19 cellular contexts compared by ENCODE assay signal in the genomic region with DNA sequence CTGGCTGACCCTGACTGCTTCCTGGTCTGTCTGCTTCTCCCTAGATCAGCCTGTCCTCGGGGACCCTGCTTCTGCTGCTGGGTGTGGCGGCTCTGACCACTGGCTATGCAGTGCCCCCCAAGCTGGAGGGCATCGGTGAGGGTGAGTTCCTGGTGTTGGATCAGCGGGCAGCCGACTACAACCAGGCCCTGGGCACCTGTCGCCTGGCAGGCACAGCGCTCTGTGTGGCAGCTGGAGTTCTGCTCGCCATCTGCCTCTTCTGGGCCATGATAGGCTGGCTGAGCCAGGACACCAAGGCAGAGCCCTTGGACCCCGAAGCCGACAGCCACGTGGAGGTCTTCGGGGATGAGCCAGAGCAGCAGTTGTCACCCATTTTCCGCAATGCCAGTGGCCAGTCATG. TPM values are rescaled to one million over a fixed set of nuclear protein-coding genes. Genes with fewer than 3 reads are reported as not detected.
DNase-seq lines count a peak whose midpoint lies in the region; ATAC-seq, FAIRE-seq and TF ChIP-seq lines count a peak whose summit lies in the region.
"Had no signal": no experiment of that assay in that cellular context is flagged by ENCODE, and none has a peak within 500 bp of the region (broad histone marks: within the 10 kb centered on the region; RNA-seq: fewer than 3 reads in every experiment).

No MANE protein-coding gene starts in this region.

- no peaks in the 10 kb centered on the region for H3K9me3 Mint-ChIP-seq in natural killer cell
- H3K9me3 Mint-ChIP-seq: CD4-positive, alpha-beta T cell had no signal

- H2BK15ac ChIP-seq in mesenchymal stem cell (ENCODE audit: low read depth, poor library complexity, severe bottlenecking), result no peak overlapping the region

- no peak overlapping the region for H3K4me3 ChIP-seq in HepG2 (replicated peaks in 1 of 3; ENCODE audit: insufficient read depth in 1 of 3, low read depth in 2 of 3, low read length in 3 of 3)
- H3K4me3 ChIP-seq in right lobe of liver, result no peak overlapping the region
- no peak overlapping the region for H3K4me3 ChIP-seq in mesenchymal stem cell (ENCODE audit: insufficient read depth in 1 of 2, low read depth in 1 of 2, low read length in 2 of 2)
- H3K4me3 ChIP-seq: GM12878, GM23248, HAP-1 had no signal

- CTCF ChIA-PET in HepG2 (lab: Yijun Ruan, JAX; ENCODE audit: low intra/inter-chr PET ratio, low total read pairs) (interaction anchor here (1.1 to 3.9 kb wide), 4 partner anchors 76 to 126 kb away, joined by 3 to 106 read pairs (median 16); no protein-coding TSS in a partner anchor), RWPE1 (lab: Yijun Ruan, JAX) (interaction anchor here (2.1 kb wide), 1 partner anchor 79 kb away, joined by 9 read pairs; no protein-coding TSS in a partner anchor)

- no peak for TF ChIP-seq RAD21 in HepG2 (CRISPR knock-in tag; IDR thresholded peaks at IDR 0.05)

- no TSS peak for BruUV-seq in HepG2 (replicated peaks; lab: Mats Ljungman, UMichigan)

- no peak overlapping the region for H3K14ac ChIP-seq in mesenchymal stem cell (ENCODE audit: low read length in 2 of 2)

- peak overlapping the region; percentile 47 for H4K91ac ChIP-seq in mesenchymal stem cell (ENCODE audit: low read length)

- H3K4me1 ChIP-seq in HepG2 (ENCODE audit: insufficient read depth, low read length), result peaks cover 27% of the 10 kb centered on the region
- H3K4me1 ChIP-seq in right lobe of liver, result peaks cover 0 to 13% (median 0%) of the 10 kb centered on the region in 4 donors
- peaks cover 7% of the 10 kb centered on the region for H3K4me1 ChIP-seq in mesenchymal stem cell (ENCODE audit: control insufficient read depth, insufficient read depth, low read depth, low read length)

- H4K8ac ChIP-seq in mesenchymal stem cell (ENCODE audit: low read length), result no peak overlapping the region

- H3K4me2 ChIP-seq in HepG2 (ENCODE audit: low read depth, low read length) (no peak overlapping the region), mesenchymal stem cell (ENCODE audit: low read length, poor library complexity, severe bottlenecking) (no peak overlapping the region)

- POLR2A ChIA-PET in HepG2 (lab: Yijun Ruan, JAX), result interaction anchor here (0.9 to 25.4 kb wide), 5 partner anchors 38 to 78 kb away, joined by 3 to 1587 read pairs (median 5); partner anchors contain the start of gene TRIB3
- POLR2A ChIA-PET in RWPE1 (lab: Yijun Ruan, JAX; ENCODE audit: low non-redundant PET), result no interaction called here

- H3K79me2 ChIP-seq in HepG2 (ENCODE audit: insufficient read depth, low read length), result peaks cover 4% of the 10 kb centered on the region

- WGBS in HepG2 (ENCODE audit: low lambda C conversion rate), result 91% methylated on average over 11 of the region's 13 CpGs
- no CpG with 5 or more reads among the region's 13 CpGs for WGBS in right lobe of liver (ENCODE audit: insufficient coverage, low coverage, low lambda C conversion rate, missing lambda C conversion rate)
- WGBS in mesenchymal stem cell, result 87% methylated on average over 13 of the region's 13 CpGs

- H3K4ac ChIP-seq in mesenchymal stem cell (ENCODE audit: low read depth in 1 of 2, low read length in 2 of 2), result no peak overlapping the region

- H4K20me1 ChIP-seq in HepG2 (ENCODE audit: insufficient read depth, low read length), result no peaks in the 10 kb centered on the region

- TF ChIP-seq CTCF in HepG2 (CRISPR knock-in tag; IDR thresholded peaks at IDR 0.05) (no peak), right lobe of liver (IDR thresholded peaks at IDR 0.05) (no peak), RWPE1 (conservative IDR thresholded peaks at IDR 0.05; ENCODE audit: low read depth) (no peak), natural killer cell (IDR thresholded peaks at IDR 0.05) (no peak)

- no peak overlapping the region for H2BK5ac ChIP-seq in mesenchymal stem cell (ENCODE audit: low read depth, low read length, poor library complexity, severe bottlenecking)

- no peak overlapping the region for H3K4me3 Mint-ChIP-seq in natural killer cell
- H3K4me3 Mint-ChIP-seq: CD4-positive, alpha-beta T cell had no signal

- DNase-seq in HepG2 (ENCODE audit: low spot score) (no peak), right lobe of liver (no peak), RWPE1 (ENCODE audit: low spot score) (no peak), mesenchymal stem cell (no peak), AG20443 (ENCODE audit: low spot score) (no peak), natural killer cell (no peak)
- DNase-seq: ACHN; AML-193; Caco-2; CD4-positive, alpha-beta T cell; DMS79 treated with DMSO at 0.1 percent for 48 hours; GM23248 had no signal

- FAIRE-seq in HepG2 (lab: Jason Lieb, UNC), result no peak
- FAIRE-seq: A204.1, D721Med, GM12878, GM19239 had no signal

- H3K27ac ChIP-seq in HepG2 (ENCODE audit: extremely low read length, insufficient read depth, low read length) (no peak overlapping the region), right lobe of liver (no peak overlapping the region), RWPE1 (peak overlapping the region; percentile 51), mesenchymal stem cell (ENCODE audit: low read length, poor library complexity, severe bottlenecking) (no peak overlapping the region)
- H3K27ac ChIP-seq: C4-2B, GM23248 had no signal

- H3K79me1 ChIP-seq in mesenchymal stem cell (replicated peaks; ENCODE audit: low read length, poor library complexity, severe bottlenecking), result peaks cover 12% of the 10 kb centered on the region

- no peak overlapping the region for H3K27ac Mint-ChIP-seq in natural killer cell
- H3K27ac Mint-ChIP-seq: CD4-positive, alpha-beta T cell had no signal

- no peak for TF ChIP-seq POLR2A in HepG2 (IDR thresholded peaks at IDR 0.05; ENCODE audit: insufficient read depth in 1 of 2, low read depth in 2 of 2, low read length in 2 of 2)
- no peak for TF ChIP-seq POLR2A in right lobe of liver (IDR thresholded peaks at IDR 0.05)

- no peaks in the 10 kb centered on the region for H3K27me3 Mint-ChIP-seq in natural killer cell (ENCODE audit: low read depth in 2 of 2)
- H3K27me3 Mint-ChIP-seq: CD4-positive, alpha-beta T cell had no signal

- no peaks in the 10 kb centered on the region for H3K36me3 Mint-ChIP-seq in natural killer cell

- H3K27me3 ChIP-seq in HepG2 (ENCODE audit: control insufficient read depth in 1 of 2, insufficient read depth in 2 of 2, low read length in 2 of 2) (no peaks in the 10 kb centered on the region), right lobe of liver (no peaks in the 10 kb centered on the region), mesenchymal stem cell (ENCODE audit: control insufficient read depth in 1 of 2, insufficient read depth in 1 of 2, low read length in 2 of 2) (no peaks in the 10 kb centered on the region)

- H2AFZ ChIP-seq in HepG2 (ENCODE audit: low read length) (no peak overlapping the region), mesenchymal stem cell (ENCODE audit: low read depth, low read length) (no peak overlapping the region)
- H2AFZ ChIP-seq: GM23248 had no signal

- H3K9me3 ChIP-seq in HepG2 (ENCODE audit: low read length), result no peaks in the 10 kb centered on the region
- no peaks in the 10 kb centered on the region for H3K9me3 ChIP-seq in right lobe of liver
- no peaks in the 10 kb centered on the region for H3K9me3 ChIP-seq in mesenchymal stem cell (ENCODE audit: control insufficient read depth, low read length)
- H3K9me3 ChIP-seq: Caco-2, HAP-1 had no signal

- peaks cover 4 to 21% of the 10 kb centered on the region in 2 experiments; a peak in 4 of 5 replicates for H3K36me3 ChIP-seq in HepG2 (replicated peaks in 1 of 2; ENCODE audit: control insufficient read depth in 1 of 2, insufficient read depth in 2 of 2, low read length in 2 of 2)
- no peaks in the 10 kb centered on the region for H3K36me3 ChIP-seq in right lobe of liver
- peaks cover 23 to 55% of the 10 kb centered on the region in 2 experiments for H3K36me3 ChIP-seq in mesenchymal stem cell (ENCODE audit: control insufficient read depth in 1 of 2, insufficient read depth in 2 of 2, low read depth in 1 of 2, low read length in 2 of 2)

- no peak overlapping the region for H3K9ac ChIP-seq in HepG2 (ENCODE audit: insufficient read depth, low read depth, low read length)
- H3K9ac ChIP-seq in mesenchymal stem cell (ENCODE audit: low read length), result no peak overlapping the region
- H3K9ac ChIP-seq: GM23248 had no signal

- no peak overlapping the region for H2BK120ac ChIP-seq in mesenchymal stem cell (ENCODE audit: low read depth, low read length)

- TF ChIP-seq EP300 in HepG2 (IDR thresholded peaks at IDR 0.05; ENCODE audit: low read depth in 2 of 2, low read length in 2 of 2), result no peak
- TF ChIP-seq EP300 in HepG2 (CRISPR knock-in tag; IDR thresholded peaks at IDR 0.05; ENCODE audit: borderline replicate concordance), result no peak

- no peak overlapping the region for H2AK5ac ChIP-seq in mesenchymal stem cell (ENCODE audit: low read length, severe bottlenecking)

- peak overlapping the region in 1 of 2 experiments; percentile 35 for H2BK12ac ChIP-seq in mesenchymal stem cell (ENCODE audit: low read length in 2 of 2)

- peaks cover 6 to 16% of the 10 kb centered on the region in 2 donors for H3K4me1 Mint-ChIP-seq in natural killer cell

- H3K18ac ChIP-seq in mesenchymal stem cell (ENCODE audit: low read depth in 1 of 2, low read length in 2 of 2), result no peak overlapping the region

- no peak for ATAC-seq in HepG2
- no peak for ATAC-seq in right lobe of liver
- ATAC-seq in natural killer cell, result no peak
- no peak for ATAC-seq in GM19395 (IDR thresholded peaks at IDR 0.05; ENCODE audit: unreplicated experiment)
- ATAC-seq: GM12878 had no signal

- intact Hi-C loops in HepG2 (cut with micrococcal nuclease; ENCODE audit: unreplicated experiment) (no loop called here), right lobe of liver (cut with DNase I) (loop anchor here in 1 of 2 donors (10.0 kb wide), 1 partner anchor 132 kb away; no protein-coding TSS in a partner anchor), natural killer cell (cut with micrococcal nuclease) (loop anchor here (5.0 to 10.0 kb wide), 4 partner anchors 52 to 294 kb away; partner anchors contain the start of genes CSNK2A1, RBCK1 and TBC1D20)

- H3K23ac ChIP-seq in mesenchymal stem cell (ENCODE audit: low read length in 2 of 2), result no peak overlapping the region

- in situ Hi-C loops in HepG2 (cut with HindIII; ENCODE audit: extremely low pct_ligation_motif_present, low pct_unique_long_range_greater_than_20kb), result loop anchor here (5.0 to 10.0 kb wide), 4 partner anchors 79 to 382 kb away; no protein-coding TSS in a partner anchor

RNA-seq across cellular contexts. Expression of gene NRSN2, which starts 6.3 kb away (rescaled TPM):
- 28.4 and 32.3 TPM in 2 replicates for total RNA-seq in HepG2 (2016; rRNA removed; fragmentation: Illumina TruSeq; extraction: Trizol)
- total RNA-seq in HepG2 (2016; cell fraction: cytosol; rRNA removed; fragmentation: Illumina TruSeq; extraction: Trizol; ENCODE audit: low read depth), result 13.5 and 19.5 TPM in 2 replicates
- total RNA-seq in HepG2 (2016; cell fraction: insoluble cytoplasmic fraction; rRNA removed; fragmentation: Illumina TruSeq; extraction: Trizol), result 26.0 and 33.1 TPM in 2 replicates
- total RNA-seq in HepG2 (2016; cell fraction: membrane; rRNA removed; fragmentation: Illumina TruSeq; extraction: Trizol), result 30.9 and 37.0 TPM in 2 replicates
- total RNA-seq in HepG2 (2016; cell fraction: nucleus; rRNA removed; fragmentation: Illumina TruSeq; extraction: Trizol), result 18.0 and 19.9 TPM in 2 replicates
- 49.4 and 63.3 TPM in 2 replicates for polyA plus RNA-seq in HepG2 (2011; rRNA removed)
- polyA plus RNA-seq in HepG2 (2011; cell fraction: cytosol; rRNA removed), result 69.4 and 90.4 TPM in 2 replicates
- polyA plus RNA-seq in HepG2 (2011; cell fraction: nucleus; rRNA removed), result 68.6 and 73.2 TPM in 2 replicates
- polyA plus RNA-seq in HepG2 (2012), result 32.8 and 45.8 TPM in 2 replicates
- 30.7 and 34.2 TPM in 2 replicates for polyA plus RNA-seq in HepG2 (2016; cell fraction: cytosol; fragmentation: Illumina TruSeq; extraction: Trizol; ENCODE audit: low read depth)
- polyA plus RNA-seq in HepG2 (2016; cell fraction: insoluble cytoplasmic fraction; fragmentation: Illumina TruSeq; extraction: Trizol; ENCODE audit: low read depth), result 54.0 and 55.2 TPM in 2 replicates
- polyA plus RNA-seq in HepG2 (2016; cell fraction: membrane; fragmentation: Illumina TruSeq; extraction: Trizol; ENCODE audit: low read depth), result 61.7 and 66.8 TPM in 2 replicates
- polyA plus RNA-seq in HepG2 (2016; cell fraction: nucleus; fragmentation: Illumina TruSeq; extraction: Trizol; ENCODE audit: insufficient read depth, low read depth), result 79.0 and 79.1 TPM in 2 replicates
- 1.6 and 52.5 TPM in 2 replicates for polyA minus RNA-seq in HepG2 (2011; rRNA and poly(A)+ RNA removed; ENCODE audit: low replicate concordance)
- 32.5 and 33.1 TPM in 2 replicates for polyA minus RNA-seq in HepG2 (2011; cell fraction: cytosol; rRNA and poly(A)+ RNA removed)
- polyA minus RNA-seq in HepG2 (2011; cell fraction: nucleus; rRNA and poly(A)+ RNA removed), result 10.7 and 15.0 TPM in 2 replicates
- 1 to 10 TPM; 1.3 to 4.1 (median 1.9) TPM for total RNA-seq in right lobe of liver
- 63.0 TPM for polyA plus RNA-seq in mesenchymal stem cell (2013, experiment 1 of 2)
- 60.9 TPM for polyA plus RNA-seq in mesenchymal stem cell (2013, experiment 2 of 2)
- 1 to 10 TPM; 6.6 to 9.3 (median 8.4) TPM for total RNA-seq in natural killer cell

RNA-seq across cellular contexts. Expression of gene TRIB3, which starts 27.4 kb away (rescaled TPM):
- total RNA-seq in HepG2 (2016; rRNA removed; fragmentation: Illumina TruSeq; extraction: Trizol), result 106 and 115 TPM in 2 replicates
- total RNA-seq in HepG2 (2016; cell fraction: cytosol; rRNA removed; fragmentation: Illumina TruSeq; extraction: Trizol; ENCODE audit: low read depth), result 40.1 and 45.0 TPM in 2 replicates
- total RNA-seq in HepG2 (2016; cell fraction: insoluble cytoplasmic fraction; rRNA removed; fragmentation: Illumina TruSeq; extraction: Trizol), result 106 and 115 TPM in 2 replicates
- total RNA-seq in HepG2 (2016; cell fraction: membrane; rRNA removed; fragmentation: Illumina TruSeq; extraction: Trizol), result 107 and 130 TPM in 2 replicates
- 47.6 and 54.9 TPM in 2 replicates for total RNA-seq in HepG2 (2016; cell fraction: nucleus; rRNA removed; fragmentation: Illumina TruSeq; extraction: Trizol)
- 150 and 241 TPM in 2 replicates for polyA plus RNA-seq in HepG2 (2011; rRNA removed)
- polyA plus RNA-seq in HepG2 (2011; cell fraction: cytosol; rRNA removed), result 165 and 177 TPM in 2 replicates
- 122 and 148 TPM in 2 replicates for polyA plus RNA-seq in HepG2 (2011; cell fraction: nucleus; rRNA removed)
- polyA plus RNA-seq in HepG2 (2012), result 78.0 and 193 TPM in 2 replicates
- 33.6 and 42.0 TPM in 2 replicates for polyA plus RNA-seq in HepG2 (2016; cell fraction: cytosol; fragmentation: Illumina TruSeq; extraction: Trizol; ENCODE audit: low read depth)
- polyA plus RNA-seq in HepG2 (2016; cell fraction: insoluble cytoplasmic fraction; fragmentation: Illumina TruSeq; extraction: Trizol; ENCODE audit: low read depth), result 99.1 and 105 TPM in 2 replicates
- polyA plus RNA-seq in HepG2 (2016; cell fraction: membrane; fragmentation: Illumina TruSeq; extraction: Trizol; ENCODE audit: low read depth), result 76.6 and 88.5 TPM in 2 replicates
- 77.9 and 79.0 TPM in 2 replicates for polyA plus RNA-seq in HepG2 (2016; cell fraction: nucleus; fragmentation: Illumina TruSeq; extraction: Trizol; ENCODE audit: insufficient read depth, low read depth)
- polyA minus RNA-seq in HepG2 (2011; rRNA and poly(A)+ RNA removed; ENCODE audit: low replicate concordance), result 66.9 and 301 TPM in 2 replicates
- polyA minus RNA-seq in HepG2 (2011; cell fraction: cytosol; rRNA and poly(A)+ RNA removed), result 115 and 151 TPM in 2 replicates
- polyA minus RNA-seq in HepG2 (2011; cell fraction: nucleus; rRNA and poly(A)+ RNA removed), result 35.9 and 65.3 TPM in 2 replicates
- total RNA-seq in right lobe of liver, result 100 to 1,000 TPM in 2 of 6 experiments, 10 to 100 TPM in 4; 15.1 to 139 (median 34.1) TPM
- 52.7 TPM for polyA plus RNA-seq in mesenchymal stem cell (2013, experiment 1 of 2)
- polyA plus RNA-seq in mesenchymal stem cell (2013, experiment 2 of 2), result 53.4 TPM
- total RNA-seq in natural killer cell, result 1 to 10 TPM; 4.0 to 8.9 (median 7.7) TPM

RNA-seq across cellular contexts. Expression of gene SOX12, which starts 27.8 kb away (rescaled TPM):
- total RNA-seq in HepG2 (2016; rRNA removed; fragmentation: Illumina TruSeq; extraction: Trizol) (12.1 and 18.7 TPM in 2 replicates), right lobe of liver (1 to 10 TPM; 3.6 to 6.4 (median 4.6) TPM), natural killer cell (1 to 10 TPM; 2.3 to 4.6 (median 2.9) TPM)
- 5.2 and 6.4 TPM in 2 replicates for total RNA-seq in HepG2 (2016; cell fraction: cytosol; rRNA removed; fragmentation: Illumina TruSeq; extraction: Trizol; ENCODE audit: low read depth)
- 10.8 and 18.0 TPM in 2 replicates for total RNA-seq in HepG2 (2016; cell fraction: insoluble cytoplasmic fraction; rRNA removed; fragmentation: Illumina TruSeq; extraction: Trizol)
- total RNA-seq in HepG2 (2016; cell fraction: membrane; rRNA removed; fragmentation: Illumina TruSeq; extraction: Trizol), result 19.3 and 22.7 TPM in 2 replicates
- total RNA-seq in HepG2 (2016; cell fraction: nucleus; rRNA removed; fragmentation: Illumina TruSeq; extraction: Trizol), result 14.7 and 17.3 TPM in 2 replicates
- 10.0 and 11.5 TPM in 2 replicates for polyA plus RNA-seq in HepG2 (2011; rRNA removed)
- polyA plus RNA-seq in HepG2 (2011; cell fraction: cytosol; rRNA removed), result 5.9 and 7.7 TPM in 2 replicates
- 33.8 and 40.6 TPM in 2 replicates for polyA plus RNA-seq in HepG2 (2011; cell fraction: nucleus; rRNA removed)
- polyA plus RNA-seq in HepG2 (2012), result 33.1 and 35.1 TPM in 2 replicates
- polyA plus RNA-seq in HepG2 (2016; cell fraction: cytosol; fragmentation: Illumina TruSeq; extraction: Trizol; ENCODE audit: low read depth), result 9.1 and 11.5 TPM in 2 replicates
- 37.4 and 47.0 TPM in 2 replicates for polyA plus RNA-seq in HepG2 (2016; cell fraction: insoluble cytoplasmic fraction; fragmentation: Illumina TruSeq; extraction: Trizol; ENCODE audit: low read depth)
- 35.3 and 38.7 TPM in 2 replicates for polyA plus RNA-seq in HepG2 (2016; cell fraction: membrane; fragmentation: Illumina TruSeq; extraction: Trizol; ENCODE audit: low read depth)
- 63.1 and 67.8 TPM in 2 replicates for polyA plus RNA-seq in HepG2 (2016; cell fraction: nucleus; fragmentation: Illumina TruSeq; extraction: Trizol; ENCODE audit: insufficient read depth, low read depth)
- 2.4 and 12.0 TPM in 2 replicates for polyA minus RNA-seq in HepG2 (2011; rRNA and poly(A)+ RNA removed; ENCODE audit: low replicate concordance)
- 11.2 and 12.0 TPM in 2 replicates for polyA minus RNA-seq in HepG2 (2011; cell fraction: cytosol; rRNA and poly(A)+ RNA removed)
- 9.6 and 12.7 TPM in 2 replicates for polyA minus RNA-seq in HepG2 (2011; cell fraction: nucleus; rRNA and poly(A)+ RNA removed)
- 30.8 TPM for polyA plus RNA-seq in mesenchymal stem cell (2013, experiment 1 of 2)
- polyA plus RNA-seq in mesenchymal stem cell (2013, experiment 2 of 2), result 29.9 TPM

RNA-seq across cellular contexts. Expression of gene RBCK1, which starts 54.9 kb away (rescaled TPM):
- total RNA-seq in HepG2 (2016; rRNA removed; fragmentation: Illumina TruSeq; extraction: Trizol) (121 and 149 TPM in 2 replicates), right lobe of liver (100 to 1,000 TPM in 2 of 6 experiments, 10 to 100 TPM in 4; 63.1 to 113 (median 85.6) TPM), natural killer cell (100 to 1,000 TPM; 102 to 131 (median 104) TPM)
- total RNA-seq in HepG2 (2016; cell fraction: cytosol; rRNA removed; fragmentation: Illumina TruSeq; extraction: Trizol; ENCODE audit: low read depth), result 176 and 212 TPM in 2 replicates
- 110 and 147 TPM in 2 replicates for total RNA-seq in HepG2 (2016; cell fraction: insoluble cytoplasmic fraction; rRNA removed; fragmentation: Illumina TruSeq; extraction: Trizol)
- 217 and 241 TPM in 2 replicates for total RNA-seq in HepG2 (2016; cell fraction: membrane; rRNA removed; fragmentation: Illumina TruSeq; extraction: Trizol)
- total RNA-seq in HepG2 (2016; cell fraction: nucleus; rRNA removed; fragmentation: Illumina TruSeq; extraction: Trizol), result 83.9 and 95.5 TPM in 2 replicates
- polyA plus RNA-seq in HepG2 (2011; rRNA removed), result 215 and 270 TPM in 2 replicates
- polyA plus RNA-seq in HepG2 (2011; cell fraction: cytosol; rRNA removed), result 171 and 196 TPM in 2 replicates
- polyA plus RNA-seq in HepG2 (2011; cell fraction: nucleus; rRNA removed), result 558 and 618 TPM in 2 replicates
- polyA plus RNA-seq in HepG2 (2012), result 207 and 311 TPM in 2 replicates
- 291 and 331 TPM in 2 replicates for polyA plus RNA-seq in HepG2 (2016; cell fraction: cytosol; fragmentation: Illumina TruSeq; extraction: Trizol; ENCODE audit: low read depth)
- polyA plus RNA-seq in HepG2 (2016; cell fraction: insoluble cytoplasmic fraction; fragmentation: Illumina TruSeq; extraction: Trizol; ENCODE audit: low read depth), result 144 and 159 TPM in 2 replicates
- 277 and 299 TPM in 2 replicates for polyA plus RNA-seq in HepG2 (2016; cell fraction: membrane; fragmentation: Illumina TruSeq; extraction: Trizol; ENCODE audit: low read depth)
- polyA plus RNA-seq in HepG2 (2016; cell fraction: nucleus; fragmentation: Illumina TruSeq; extraction: Trizol; ENCODE audit: insufficient read depth, low read depth), result 357 and 365 TPM in 2 replicates
- 36.5 and 119 TPM in 2 replicates for polyA minus RNA-seq in HepG2 (2011; rRNA and poly(A)+ RNA removed; ENCODE audit: low replicate concordance)
- polyA minus RNA-seq in HepG2 (2011; cell fraction: cytosol; rRNA and poly(A)+ RNA removed), result 65.9 and 88.8 TPM in 2 replicates
- 102 and 144 TPM in 2 replicates for polyA minus RNA-seq in HepG2 (2011; cell fraction: nucleus; rRNA and poly(A)+ RNA removed)
- 78.2 TPM for polyA plus RNA-seq in mesenchymal stem cell (2013, experiment 1 of 2)
- 76.4 TPM for polyA plus RNA-seq in mesenchymal stem cell (2013, experiment 2 of 2)

RNA-seq across cellular contexts. Expression of gene ZCCHC3, which starts 55.8 kb away (rescaled TPM):
- total RNA-seq in HepG2 (2016; rRNA removed; fragmentation: Illumina TruSeq; extraction: Trizol) (56.2 and 63.0 TPM in 2 replicates), right lobe of liver (1 to 10 TPM; 4.2 to 7.5 (median 5.9) TPM), natural killer cell (10 to 100 TPM; 19.2 to 24.0 (median 20.6) TPM)
- 12.1 and 12.3 TPM in 2 replicates for total RNA-seq in HepG2 (2016; cell fraction: cytosol; rRNA removed; fragmentation: Illumina TruSeq; extraction: Trizol; ENCODE audit: low read depth)
- total RNA-seq in HepG2 (2016; cell fraction: insoluble cytoplasmic fraction; rRNA removed; fragmentation: Illumina TruSeq; extraction: Trizol), result 49.2 and 64.0 TPM in 2 replicates
- total RNA-seq in HepG2 (2016; cell fraction: membrane; rRNA removed; fragmentation: Illumina TruSeq; extraction: Trizol), result 45.3 and 47.4 TPM in 2 replicates
- total RNA-seq in HepG2 (2016; cell fraction: nucleus; rRNA removed; fragmentation: Illumina TruSeq; extraction: Trizol), result 28.6 and 30.4 TPM in 2 replicates
- 43.8 and 46.6 TPM in 2 replicates for polyA plus RNA-seq in HepG2 (2011; rRNA removed)
- polyA plus RNA-seq in HepG2 (2011; cell fraction: cytosol; rRNA removed), result 44.4 and 45.0 TPM in 2 replicates
- polyA plus RNA-seq in HepG2 (2011; cell fraction: nucleus; rRNA removed), result 21.2 and 22.1 TPM in 2 replicates
- 37.3 and 43.5 TPM in 2 replicates for polyA plus RNA-seq in HepG2 (2012)
- polyA plus RNA-seq in HepG2 (2016; cell fraction: cytosol; fragmentation: Illumina TruSeq; extraction: Trizol; ENCODE audit: low read depth), result 8.1 and 9.0 TPM in 2 replicates
- polyA plus RNA-seq in HepG2 (2016; cell fraction: insoluble cytoplasmic fraction; fragmentation: Illumina TruSeq; extraction: Trizol; ENCODE audit: low read depth), result 75.7 and 81.5 TPM in 2 replicates
- 37.6 and 38.3 TPM in 2 replicates for polyA plus RNA-seq in HepG2 (2016; cell fraction: membrane; fragmentation: Illumina TruSeq; extraction: Trizol; ENCODE audit: low read depth)
- polyA plus RNA-seq in HepG2 (2016; cell fraction: nucleus; fragmentation: Illumina TruSeq; extraction: Trizol; ENCODE audit: insufficient read depth, low read depth), result 57.9 and 60.5 TPM in 2 replicates
- polyA minus RNA-seq in HepG2 (2011; rRNA and poly(A)+ RNA removed; ENCODE audit: low replicate concordance), result 9.3 and 53.1 TPM in 2 replicates
- polyA minus RNA-seq in HepG2 (2011; cell fraction: cytosol; rRNA and poly(A)+ RNA removed), result 31.3 and 34.6 TPM in 2 replicates
- 16.1 and 17.3 TPM in 2 replicates for polyA minus RNA-seq in HepG2 (2011; cell fraction: nucleus; rRNA and poly(A)+ RNA removed)
- 21.9 TPM for polyA plus RNA-seq in mesenchymal stem cell (2013, experiment 1 of 2)
- 21.3 TPM for polyA plus RNA-seq in mesenchymal stem cell (2013, experiment 2 of 2)
